ENCODE assay signal across 18 cellular contexts in the genomic region with DNA sequence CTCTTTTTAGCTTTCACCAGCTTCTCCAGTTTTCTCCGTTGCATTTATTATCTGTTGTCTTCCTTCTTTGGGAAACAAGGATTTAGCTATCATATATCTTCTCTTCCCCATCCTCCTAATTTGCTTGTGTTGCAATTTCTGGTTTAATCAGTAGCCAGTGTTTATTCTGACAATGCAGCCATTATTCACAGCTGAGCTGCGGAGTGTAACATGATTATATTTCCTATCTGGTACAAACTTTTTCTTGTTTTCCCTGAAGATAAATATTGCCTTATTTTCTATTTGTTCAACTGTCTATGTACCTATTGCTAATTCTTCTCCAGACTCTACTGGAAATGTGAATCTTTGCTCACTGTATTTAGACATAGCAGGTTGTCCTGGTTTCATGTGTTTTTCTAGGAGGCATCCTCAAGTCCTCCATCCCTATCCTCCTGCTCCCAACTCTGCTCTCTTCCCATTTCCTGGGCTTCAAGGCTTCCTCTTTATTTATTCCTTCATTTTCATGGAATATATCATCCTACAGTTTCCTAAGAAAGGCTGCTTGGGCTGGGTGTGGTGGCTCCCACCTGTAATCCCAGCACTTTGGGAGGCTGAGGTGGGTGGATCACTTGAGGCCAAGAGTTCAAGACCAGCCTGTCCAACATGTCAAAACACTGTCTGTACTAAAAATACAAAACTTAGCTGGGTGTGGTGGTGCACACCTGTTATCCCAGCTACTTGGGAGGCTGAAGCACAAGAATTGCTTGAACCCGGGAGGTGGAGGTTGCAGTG.
DNase-seq lines count a peak whose midpoint lies in the region; ATAC-seq and TF ChIP-seq lines count a peak whose summit lies in the region.
"Had no signal": no experiment of that assay in that cellular context is flagged by ENCODE, and none has a peak within 500 bp of the region (broad histone marks: within the 10 kb centered on the region; RNA-seq: fewer than 3 reads in every experiment).

No MANE protein-coding gene starts in this region.

- peaks cover 9% of the 10 kb centered on the region for H3K36me3 Mint-ChIP-seq in effector memory CD8-positive, alpha-beta T cell (ENCODE audit: insufficient read depth)
- no peaks in the 10 kb centered on the region for H3K36me3 Mint-ChIP-seq in activated CD4-positive, alpha-beta T cell treated with anti-CD3 and anti-CD28 coated beads for 36 hours (ENCODE audit: low read depth)

- DNase-seq in Caki2 (ENCODE audit: low read depth) (peak; percentile 56), colonic mucosa (no peak), kidney tubule cell (ENCODE audit: low spot score) (peak; percentile 65), renal cortical epithelial cell (ENCODE audit: low read depth) (peak; percentile 85), uterus (no peak), GM10248 (ENCODE audit: extremely low spot score) (no peak)
- no peak for DNase-seq in effector memory CD8-positive, alpha-beta T cell
- no peak for DNase-seq in activated CD4-positive, alpha-beta T cell treated with anti-CD3 and anti-CD28 coated beads for 36 hours
- DNase-seq: activated CD4-positive, alpha-beta memory T cell treated with anti-CD3 and anti-CD28 coated beads, Interleukin-2, amount 10 ng/mL, durations not matched to agents 7 days and 5 days; activated effector memory CD4-positive, alpha-beta T cell treated with Interleukin-2 at 50 U/mL for 16 hours; C1 segment of cervical spinal cord; esophagus squamous epithelium; KBM-7; mesenchymal stem cell; MG63 had no signal

- H3K4me1 Mint-ChIP-seq in effector memory CD8-positive, alpha-beta T cell (ENCODE audit: low read depth in 2 of 2): peaks cover 19 to 20% of the 10 kb centered on the region in 2 donors
- peaks cover 20% of the 10 kb centered on the region for H3K4me1 Mint-ChIP-seq in activated CD4-positive, alpha-beta T cell treated with anti-CD3 and anti-CD28 coated beads for 36 hours

- H3K4me1 ChIP-seq in colonic mucosa: no peaks in the 10 kb centered on the region
- H3K4me1 ChIP-seq in uterus: no peaks in the 10 kb centered on the region
- H3K4me1 ChIP-seq: HAP-1 had no signal

- TF ChIP-seq POLR2A in uterus (IDR thresholded peaks at IDR 0.05): no peak

- no peak overlapping the region for H3K9ac ChIP-seq in colonic mucosa (ENCODE audit: low read depth in 2 of 2, low read length in 2 of 2)

- peak overlapping the region; percentile 8 for H3K27ac ChIP-seq in colonic mucosa
- no peak overlapping the region for H3K27ac ChIP-seq in uterus
- H3K27ac ChIP-seq: esophagus squamous epithelium, skin epidermis, suprapubic skin had no signal

- POLR2A ChIA-PET in activated CD4-positive, alpha-beta T cell treated with anti-CD3 and anti-CD28 coated beads for 36 hours (lab: Charles Lee): no interaction called here
- POLR2A ChIA-PET in GM10248 (lab: Yijun Ruan, JAX): no interaction called here

- H3K27ac Mint-ChIP-seq in effector memory CD8-positive, alpha-beta T cell: no peak overlapping the region
- no peak overlapping the region for H3K27ac Mint-ChIP-seq in activated CD4-positive, alpha-beta T cell treated with anti-CD3 and anti-CD28 coated beads for 36 hours
- H3K27ac Mint-ChIP-seq: activated CD4-positive, alpha-beta memory T cell treated with anti-CD3 and anti-CD28 coated beads, Interleukin-2, amount 10 ng/mL, durations not matched to agents 7 days and 5 days had no signal

- H3K9me3 ChIP-seq in colonic mucosa (no peaks in the 10 kb centered on the region), uterus (no peaks in the 10 kb centered on the region)
- H3K9me3 ChIP-seq: esophagus squamous epithelium, HAP-1, MG63, suprapubic skin had no signal

- H3K4me3 ChIP-seq in colonic mucosa: no peak overlapping the region
- no peak overlapping the region for H3K4me3 ChIP-seq in uterus
- H3K4me3 ChIP-seq: esophagus squamous epithelium, HAP-1, MG63, skin epidermis, suprapubic skin had no signal

- no peaks in the 10 kb centered on the region for H3K27me3 ChIP-seq in colonic mucosa
- no peaks in the 10 kb centered on the region for H3K27me3 ChIP-seq in uterus
- H3K27me3 ChIP-seq: esophagus squamous epithelium, MG63, suprapubic skin had no signal

- no peaks in the 10 kb centered on the region for H3K9me3 Mint-ChIP-seq in effector memory CD8-positive, alpha-beta T cell
- H3K9me3 Mint-ChIP-seq in activated CD4-positive, alpha-beta T cell treated with anti-CD3 and anti-CD28 coated beads for 36 hours (ENCODE audit: low read depth): no peaks in the 10 kb centered on the region

- TF ChIP-seq CTCF in colonic mucosa (IDR thresholded peaks at IDR 0.05) (no peak), uterus (IDR thresholded peaks at IDR 0.05) (no peak), GM10248 (IDR thresholded peaks at IDR 0.05; ENCODE audit: control extremely low read depth, extremely low read depth, low read depth, missing control alignments) (no peak)

- no peaks in the 10 kb centered on the region for H3K36me3 ChIP-seq in colonic mucosa
- no peaks in the 10 kb centered on the region for H3K36me3 ChIP-seq in uterus
- H3K36me3 ChIP-seq: esophagus squamous epithelium, HAP-1, MG63, suprapubic skin had no signal

- CTCF ChIA-PET in activated CD4-positive, alpha-beta T cell treated with anti-CD3 and anti-CD28 coated beads for 36 hours (lab: Charles Lee): interaction anchor here (0.6 to 1.2 kb wide), 5 partner anchors 14 to 426 kb away, joined by 3 read pairs; no protein-coding TSS in a partner anchor
- CTCF ChIA-PET in GM10248 (lab: Yijun Ruan, JAX): no interaction called here

- ATAC-seq in effector memory CD8-positive, alpha-beta T cell (replicated peaks): no peak
- ATAC-seq in activated CD4-positive, alpha-beta T cell treated with anti-CD3 and anti-CD28 coated beads for 36 hours: no peak

- in situ Hi-C loops in Caki2 (cut with HindIII; ENCODE audit: low pct_unique_long_range_greater_than_20kb, low sequenced_read_pairs): no loop called here

- intact Hi-C loops in colonic mucosa (cut with DNase I): no loop called here
- intact Hi-C loops in activated CD4-positive, alpha-beta T cell treated with anti-CD3 and anti-CD28 coated beads for 36 hours (cut with DNase I, micrococcal nuclease): no loop called here
- intact Hi-C loops in uterus (cut with DNase I; ENCODE audit: low total_unique reads): no loop called here

- H3K4me3 Mint-ChIP-seq in effector memory CD8-positive, alpha-beta T cell: no peak overlapping the region
- H3K4me3 Mint-ChIP-seq in activated CD4-positive, alpha-beta T cell treated with anti-CD3 and anti-CD28 coated beads for 36 hours: no peak overlapping the region
- H3K4me3 Mint-ChIP-seq: activated CD4-positive, alpha-beta memory T cell treated with anti-CD3 and anti-CD28 coated beads, Interleukin-2, amount 10 ng/mL, durations not matched to agents 7 days and 5 days had no signal

- no peaks in the 10 kb centered on the region for H3K27me3 Mint-ChIP-seq in effector memory CD8-positive, alpha-beta T cell
- H3K27me3 Mint-ChIP-seq in activated CD4-positive, alpha-beta T cell treated with anti-CD3 and anti-CD28 coated beads for 36 hours: no peaks in the 10 kb centered on the region
- H3K27me3 Mint-ChIP-seq: activated CD4-positive, alpha-beta memory T cell treated with anti-CD3 and anti-CD28 coated beads, Interleukin-2, amount 10 ng/mL, durations not matched to agents 7 days and 5 days had no signal

Comparison
In these comparisons a context has a peak if more than half of its experiments do, and no peak if none do; other contexts are left out.
1. DNase-seq: peak in Caki2 (single experiment), kidney tubule cell (single experiment) and renal cortical epithelial cell (single experiment); none in colonic mucosa (single experiment), effector memory CD8-positive, alpha-beta T cell (0 of 3), activated CD4-positive, alpha-beta T cell treated with anti-CD3 and anti-CD28 coated beads for 36 hours (single experiment), uterus (0 of 2) and GM10248 (single experiment).